Comparison of ENCODE assay signal across 8 cellular contexts in the genomic region with DNA sequence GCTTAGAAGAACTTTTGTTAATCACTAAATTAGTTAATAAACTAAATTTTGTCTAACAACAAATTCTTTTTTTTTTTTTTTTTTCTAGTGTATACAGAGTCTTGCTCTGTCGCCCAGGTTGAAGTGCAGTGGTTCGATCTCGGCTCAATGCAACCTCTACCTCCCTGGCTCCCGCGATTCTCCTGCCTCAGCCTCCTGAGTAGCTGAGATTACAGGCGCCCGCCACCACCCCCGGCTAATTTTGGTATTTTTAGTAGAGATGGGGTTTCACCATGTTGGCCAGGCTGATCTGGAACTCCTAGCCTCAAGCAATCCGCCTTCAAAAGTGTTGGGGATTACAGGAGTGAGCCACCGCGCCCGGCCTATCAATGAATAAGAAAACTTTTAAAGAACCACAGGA. TPM values are rescaled to one million over a fixed set of nuclear protein-coding genes. Genes with fewer than 3 reads are reported as not detected.
DNase-seq lines count a peak whose midpoint lies in the region; ATAC-seq and TF ChIP-seq lines count a peak whose summit lies in the region.

No MANE protein-coding gene starts in this region.

- H3K9me3 Mint-ChIP-seq in Caco-2 (ENCODE audit: unreplicated experiment) = no peaks in the 10 kb centered on the region

- CTCF ChIA-PET in Caco-2 (lab: Charles Lee) = interaction anchor here (0.6 to 2.0 kb wide), 3 partner anchors 41 to 337 kb away, joined by 3 to 28 read pairs (median 5); no protein-coding TSS in a partner anchor

- TF ChIP-seq CTCF in Caco-2 (IDR thresholded peaks at IDR 0.05; ENCODE audit: insufficient read depth in 1 of 2, low read depth in 1 of 2, low read length in 1 of 2, severe bottlenecking in 1 of 2, unreplicated experiment in 1 of 2) (no peak), Peyer's patch (IDR thresholded peaks at IDR 0.05) (no peak), epithelial cell of proximal tubule (conservative IDR thresholded peaks at IDR 0.05; ENCODE audit: low read depth, low read length) (no peak), psoas muscle (IDR thresholded peaks at IDR 0.05) (no peak)

- POLR2A ChIA-PET in Caco-2 (lab: Charles Lee) = interaction anchor here (0.6 kb wide), 1 partner anchor 17 kb away, joined by 3 read pairs; no protein-coding TSS in a partner anchor

- H3K27ac Mint-ChIP-seq in Caco-2 (ENCODE audit: unreplicated experiment) = peak overlapping the region; percentile 81

- ATAC-seq in psoas muscle = no peak
- no peak for ATAC-seq in GM18909 (IDR thresholded peaks at IDR 0.05; ENCODE audit: poor library complexity, unreplicated experiment)
- ATAC-seq in left lobe of liver = no peak

- peak overlapping the region; percentile 92 for H3K4me3 Mint-ChIP-seq in Caco-2 (ENCODE audit: unreplicated experiment)

- intact Hi-C loops in Caco-2 (cut with micrococcal nuclease; ENCODE audit: unreplicated experiment) (loop anchor here (2.0 kb wide), 1 partner anchor 213 kb away; a partner anchor contains a TSS), psoas muscle (cut with DNase I) (loop anchor here in 1 of 2 donors (5.0 kb wide), 1 partner anchor 43 kb away; no protein-coding TSS in a partner anchor)

- no peaks in the 10 kb centered on the region for H3K9me3 ChIP-seq in Caco-2
- no peaks in the 10 kb centered on the region for H3K9me3 ChIP-seq in Peyer's patch
- H3K9me3 ChIP-seq in psoas muscle = no peaks in the 10 kb centered on the region

- H3K4me3 ChIP-seq in Caco-2 (ENCODE audit: low read depth, low read length) (peak overlapping the region; percentile 37), Peyer's patch (peak overlapping the region in 3 of 4 donors; percentile 55 to 68 (median 65)), epithelial cell of proximal tubule (ENCODE audit: low read depth, low read length) (peak overlapping the region; percentile 78), psoas muscle (peak overlapping the region; percentile 63)

- TF ChIP-seq POLR2A in Peyer's patch (IDR thresholded peaks at IDR 0.05) = no peak

- H3K27ac ChIP-seq in Peyer's patch (peak overlapping the region in 1 of 4 donors; percentile 90), psoas muscle (peak overlapping the region; percentile 86)

- H3K27me3 Mint-ChIP-seq in Caco-2 (ENCODE audit: insufficient read depth, unreplicated experiment) = no peaks in the 10 kb centered on the region

- H3K36me3 ChIP-seq in Caco-2 (ENCODE audit: control insufficient read depth, insufficient read depth, low read length) (no peaks in the 10 kb centered on the region), Peyer's patch (no peaks in the 10 kb centered on the region), psoas muscle (ENCODE audit: insufficient read depth in 1 of 2, low read depth in 1 of 2) (no peaks in the 10 kb centered on the region)

- BruUV-seq in Caco-2 (replicated peaks; lab: Mats Ljungman, UMichigan) = no TSS peak

- peaks cover 7% of the 10 kb centered on the region for H3K36me3 Mint-ChIP-seq in Caco-2 (ENCODE audit: insufficient read depth, unreplicated experiment)

- H3K27me3 ChIP-seq in Caco-2 (replicated peaks; ENCODE audit: control insufficient read depth, insufficient read depth, low read length) (no peaks in the 10 kb centered on the region), Peyer's patch (no peaks in the 10 kb centered on the region), psoas muscle (ENCODE audit: insufficient read depth in 3 of 3, low read length in 2 of 3) (no peaks in the 10 kb centered on the region)

- H3K4me1 ChIP-seq in Caco-2 (no peaks in the 10 kb centered on the region), Peyer's patch (peaks cover 0 to 9% (median 3%) of the 10 kb centered on the region in 4 donors), psoas muscle (peaks cover 13% of the 10 kb centered on the region)

- H3K4me1 Mint-ChIP-seq in Caco-2 (ENCODE audit: low read depth, unreplicated experiment) = no peaks in the 10 kb centered on the region

- DNase-seq in Caco-2 = no peak
- peak in 1 of 3 donors; percentile 39 for DNase-seq in Peyer's patch
- no peak for DNase-seq in epithelial cell of proximal tubule (ENCODE audit: low read depth)
- DNase-seq in psoas muscle = no peak
- DNase-seq in NCI-H446 (lab: John Stamatoyannopoulos, UW) = no peak
- DNase-seq in NCI-H774 (lab: John Stamatoyannopoulos, UW) = no peak
- no peak for DNase-seq in left lobe of liver (ENCODE audit: low spot score)

- 81 to 92% (median 84%) methylated on average over 12 of the region's 12 CpGs for WGBS in psoas muscle, 3 donors

RNA-seq across cellular contexts. Expression of a gene that starts 1.1 kb away (rescaled TPM):
- 0.35 and 0.39 TPM in 2 replicates for total RNA-seq in Caco-2 (2022)
- total RNA-seq in Peyer's patch = not detected
- total RNA-seq in epithelial cell of proximal tubule = under 0.01 and 0.07 TPM in 2 replicates
- 1 to 10 TPM in 1 of 4 donors, under 1 TPM in 3; 0.32 to 3.5 (median 0.49) TPM for total RNA-seq in psoas muscle
- polyA plus RNA-seq in psoas muscle = under 1 TPM; 0.14 to 0.60 (median 0.28) TPM
- total RNA-seq in left lobe of liver = 0.15 TPM

RNA-seq across cellular contexts. Expression of a gene that starts 22.1 kb away (rescaled TPM):
- total RNA-seq in Caco-2 (2022) (87.9 and 88.9 TPM in 2 replicates), Peyer's patch (10 to 100 TPM; 35.7 to 55.2 (median 45.4) TPM), epithelial cell of proximal tubule (30.1 and 31.4 TPM in 2 replicates), psoas muscle (100 to 1,000 TPM; 139 to 211 (median 173) TPM), left lobe of liver (41.3 TPM)
- polyA plus RNA-seq in psoas muscle = 100 to 1,000 TPM in 2 of 3 donors, 10 to 100 TPM in 1; 99.2 to 234 (median 192) TPM
